Comparison of ENCODE assay signal across 8 cellular contexts in the genomic region with DNA sequence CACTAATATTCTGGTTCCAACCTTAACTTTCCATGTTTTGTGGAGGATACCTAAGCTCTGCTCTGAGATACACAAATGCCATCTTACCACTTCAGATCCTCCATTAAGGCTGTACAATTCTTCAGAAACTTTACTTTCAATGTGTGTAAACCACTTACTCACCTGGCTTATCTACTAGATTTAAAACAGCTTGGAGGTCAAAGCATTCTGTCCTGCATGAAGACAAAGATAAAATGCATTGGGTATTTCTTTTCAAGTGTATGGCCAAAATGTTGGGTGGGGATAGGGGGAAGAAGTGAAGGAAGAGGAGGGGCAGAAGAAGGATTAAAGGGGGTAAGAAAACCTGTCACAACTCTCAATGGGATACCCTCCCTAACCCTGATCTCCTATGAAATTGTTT. TPM values are rescaled to one million over a fixed set of nuclear protein-coding genes. Genes with fewer than 3 reads are reported as not detected.
A peak's percentile ranks its signal among the peaks of the same experiment; 100 is the strongest.
DNase-seq lines count a peak whose midpoint lies in the region; TF ChIP-seq lines count a peak whose summit lies in the region.

No MANE protein-coding gene starts in this region.

- H3K27me3 ChIP-seq in GM23248 (replicated peaks; ENCODE audit: insufficient read depth), result no peaks in the 10 kb centered on the region

- H3K9ac ChIP-seq in GM23248, result peak overlapping the region; percentile 97

- peak overlapping the region; percentile 92 for H2AFZ ChIP-seq in GM23248

- H3K27ac ChIP-seq in GM23248 (no peak overlapping the region), VCaP (peak overlapping the region; percentile 94)

- H3K4me3 ChIP-seq in GM23248, result peak overlapping the region; percentile 90
- H3K4me3 ChIP-seq in foreskin fibroblast (ENCODE audit: low read depth in 1 of 2, low read length in 2 of 2), result peak overlapping the region; percentile 84 to 97
- H3K4me3 ChIP-seq in skeletal muscle cell (ENCODE audit: low read depth, low read length), result peak overlapping the region; percentile 82

- H3K4me2 ChIP-seq in GM23248 (ENCODE audit: unreplicated experiment), result peak overlapping the region; percentile 92

- in situ Hi-C loops in GM23248 (cut with MboI), result loop anchor here (25.0 kb wide), 1 partner anchor 197 kb away; a partner anchor contains a TSS

- peaks cover 19% of the 10 kb centered on the region for H3K79me2 ChIP-seq in GM23248 (ENCODE audit: insufficient read depth)

- H3F3A ChIP-seq in GM23248 (ENCODE audit: insufficient read depth), result peaks cover 17% of the 10 kb centered on the region

- TF ChIP-seq CTCF in VCaP (conservative IDR thresholded peaks at IDR 0.05) (no peak), foreskin fibroblast (IDR thresholded peaks at IDR 0.05; ENCODE audit: low read depth, low read length) (no peak)

- H4K20me1 ChIP-seq in GM23248 (ENCODE audit: insufficient read depth), result no peaks in the 10 kb centered on the region

- H3K4me1 ChIP-seq in GM23248 (ENCODE audit: insufficient read depth), result peaks cover 12% of the 10 kb centered on the region

- H3K9me2 ChIP-seq in GM23248 (ENCODE audit: insufficient read depth), result no peaks in the 10 kb centered on the region

- no peaks in the 10 kb centered on the region for H3K9me3 ChIP-seq in GM23248 (ENCODE audit: low read depth)

- DNase-seq in GM23248 (no peak), foreskin fibroblast (no peak), skeletal muscle cell (ENCODE audit: low read depth) (no peak), NCI-H187 (lab: John Stamatoyannopoulos, UW) (no peak), nucleus accumbens (lab: John Stamatoyannopoulos, UW) (no peak), NCI-H2227 treated with DMSO at 0.1 percent for 48 hours (lab: John Stamatoyannopoulos, UW) (no peak)
- DNase-seq in effector CD8-positive, alpha-beta T cell (lab: John Stamatoyannopoulos, UW), result no peak

- peaks cover 7% of the 10 kb centered on the region for H3K36me3 ChIP-seq in GM23248 (ENCODE audit: low read depth)

RNA-seq across cellular contexts. Expression of a gene that starts 0.9 kb away (rescaled TPM):
- 12.4 and 18.1 TPM in 2 replicates for total RNA-seq in GM23248 (2014; rRNA removed; shearing (Covaris generic))
- 15.3 and 17.1 TPM in 2 replicates for polyA plus RNA-seq in GM23248 (2016; fragmentation: Nextera tagmentation; extraction: Ambion mirVana)
